8 cellular contexts compared by ENCODE assay signal in genomic region chr17:79388556-79389295, GRCh38.
A peak's percentile ranks its signal among the peaks of the same experiment; 100 is the strongest.
DNase-seq lines count a peak whose midpoint lies in the region; ATAC-seq and TF ChIP-seq lines count a peak whose summit lies in the region.

No MANE protein-coding gene starts in this region.

- intact Hi-C loops in left colon (cut with DNase I, micrococcal nuclease): loop anchor here in 1 of 2 donors (10.0 kb wide), 1 partner anchor 304 kb away; no protein-coding TSS in a partner anchor

- peak; percentile 64 for DNase-seq in GM19240 (ENCODE audit: insufficient read length, low spot score)
- DNase-seq in NCI-H524 (lab: John Stamatoyannopoulos, UW): peak; percentile 89 to 95
- peak; percentile 73 to 96 for DNase-seq in T47D (ENCODE audit: low read depth in 1 of 2, low spot score in 1 of 2)
- peak in 1 of 2 donors; percentile 66 for DNase-seq in left colon
- no peak for DNase-seq in omental fat pad (ENCODE audit: low spot score)

- in situ Hi-C loops in T47D (cut with HindIII; ENCODE audit: low pct_unique_long_range_greater_than_20kb, low sequenced_read_pairs): no loop called here

- H3K27ac ChIP-seq in C4-2B: no peak overlapping the region

- ATAC-seq in left colon (peak; percentile 84), HG02885 (IDR thresholded peaks at IDR 0.05; ENCODE audit: poor library complexity, unreplicated experiment) (no peak), HG02852 (IDR thresholded peaks at IDR 0.05; ENCODE audit: unreplicated experiment) (no peak), omental fat pad (ENCODE audit: low FRiP score) (no peak)

- TF ChIP-seq CTCF in C4-2B (conservative IDR thresholded peaks at IDR 0.05): peak; percentile 91
- no peak for TF ChIP-seq CTCF in omental fat pad (IDR thresholded peaks at IDR 0.05)
